3 cellular contexts compared by ENCODE assay signal in the genomic region with DNA sequence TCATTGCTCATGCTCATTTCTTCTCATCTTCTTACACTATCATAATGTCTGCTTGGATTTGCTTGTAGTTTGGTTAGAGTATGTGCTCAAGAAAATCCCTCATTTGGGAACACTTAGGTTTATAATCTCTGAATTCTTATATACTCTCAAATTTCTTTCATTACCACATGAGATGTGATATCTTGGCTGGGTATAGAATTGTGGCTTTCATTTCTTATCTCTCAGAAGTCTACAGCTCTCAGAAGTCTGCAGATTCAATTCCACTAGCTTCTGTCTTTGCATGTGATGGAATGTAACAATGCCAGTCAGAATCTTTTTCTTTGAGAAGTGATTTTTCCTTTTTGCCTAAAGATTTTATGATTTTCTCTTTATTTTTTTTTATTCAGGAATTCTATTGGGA.
TF ChIP-seq lines count a peak whose summit lies in the region.

No MANE protein-coding gene starts in this region.

TF ChIP-seq in HepG2, 621 proteins besides CTCF, POLR2A, EP300 and RAD21:
- TF ChIP-seq, protein P1, sequence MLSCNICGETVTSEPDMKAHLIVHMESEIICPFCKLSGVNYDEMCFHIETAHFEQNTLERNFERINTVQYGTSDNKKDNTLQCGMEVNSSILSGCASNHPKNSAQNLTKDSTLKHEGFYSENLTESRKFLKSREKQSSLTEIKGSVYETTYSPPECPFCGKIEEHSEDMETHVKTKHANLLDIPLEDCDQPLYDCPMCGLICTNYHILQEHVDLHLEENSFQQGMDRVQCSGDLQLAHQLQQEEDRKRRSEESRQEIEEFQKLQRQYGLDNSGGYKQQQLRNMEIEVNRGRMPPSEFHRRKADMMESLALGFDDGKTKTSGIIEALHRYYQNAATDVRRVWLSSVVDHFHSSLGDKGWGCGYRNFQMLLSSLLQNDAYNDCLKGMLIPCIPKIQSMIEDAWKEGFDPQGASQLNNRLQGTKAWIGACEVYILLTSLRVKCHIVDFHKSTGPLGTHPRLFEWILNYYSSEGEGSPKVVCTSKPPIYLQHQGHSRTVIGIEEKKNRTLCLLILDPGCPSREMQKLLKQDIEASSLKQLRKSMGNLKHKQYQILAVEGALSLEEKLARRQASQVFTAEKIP (CRISPR knock-in tag; IDR thresholded peaks at IDR 0.05; ENCODE audit: borderline replicate concordance) = no peak
- peak; percentile 98 for TF ChIP-seq ZFP1 (CRISPR knock-in tag; IDR thresholded peaks at IDR 0.05)

TF ChIP-seq in HEK293, 187 proteins besides CTCF, POLR2A, EP300 and RAD21:
- TF ChIP-seq ZNF169 (tag by site-specific recombination; IDR thresholded peaks at IDR 0.05) (no peak), SETDB1 (IDR thresholded peaks at IDR 0.05; ENCODE audit: insufficient read length, low read length) (peak; percentile 32)
TF ChIP-seq in HEK293: peak in this region for 1.

TF ChIP-seq in K562, 482 proteins besides CTCF, POLR2A, EP300 and RAD21:
- TF ChIP-seq ELF2 (CRISPR knock-in tag; IDR thresholded peaks at IDR 0.05) (no peak), ZFP1 (CRISPR knock-in tag; IDR thresholded peaks at IDR 0.05) (peak; percentile 94)
TF ChIP-seq in K562: peak in this region for 1.
